Comparison of ENCODE assay signal across 8 cellular contexts in the genomic region with DNA sequence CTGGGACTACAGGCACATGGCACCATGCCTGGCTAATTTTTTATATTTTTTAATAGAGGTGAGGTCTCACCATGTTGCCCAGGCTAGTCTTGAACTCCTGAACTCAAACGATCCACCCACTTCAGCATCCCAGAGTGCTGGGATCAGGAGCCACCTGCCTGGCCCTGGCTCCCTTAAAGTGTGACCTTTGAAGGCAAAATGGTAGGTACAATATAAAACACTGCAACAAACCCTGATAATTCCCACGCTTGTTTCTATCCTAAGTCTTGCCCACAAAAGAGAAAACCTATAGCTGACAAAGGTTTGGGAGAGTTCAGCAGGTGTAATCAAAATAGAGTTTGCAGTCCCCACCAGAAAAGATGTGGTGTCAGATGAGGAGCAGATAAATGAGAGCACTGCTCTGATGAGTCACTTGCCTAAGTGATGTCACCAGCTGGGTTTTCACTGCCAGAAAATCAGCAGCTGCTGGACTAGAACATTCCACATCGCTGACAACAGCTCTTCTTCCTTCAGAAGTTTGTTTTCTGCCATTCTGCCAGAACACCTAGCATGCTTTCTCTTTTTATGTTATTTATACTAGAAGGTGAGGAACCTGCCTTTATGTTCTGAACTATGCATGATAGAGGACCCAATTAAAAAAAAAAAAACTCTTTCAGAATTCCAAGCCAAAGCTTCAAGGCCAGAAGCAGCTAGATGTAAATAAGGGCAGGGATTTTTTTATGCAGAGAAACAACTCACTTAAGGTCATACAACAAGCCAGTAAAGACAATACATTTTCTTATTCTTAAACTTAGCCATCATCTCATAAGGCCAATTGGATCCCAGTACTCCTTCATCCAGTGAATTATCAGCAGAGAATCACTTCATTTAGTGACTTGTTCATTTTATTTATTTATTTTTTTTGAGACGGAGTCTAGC. TPM values are rescaled to one million over a fixed set of nuclear protein-coding genes. Genes with fewer than 3 reads are reported as not detected.
DNase-seq lines count a peak whose midpoint lies in the region; ATAC-seq, FAIRE-seq and TF ChIP-seq lines count a peak whose summit lies in the region.

No MANE protein-coding gene starts in this region.

- H3K4me3 ChIP-seq in BE2C (ENCODE audit: low read depth, low read length) (no peak overlapping the region), GM12878 (no peak overlapping the region)

- DNase-seq in BE2C: peak; percentile 36
- no peak for DNase-seq in GM12878 (ENCODE audit: low read depth, low spot score)
- peak; percentile 85 to 87 for DNase-seq in lung microvascular endothelial cell (ENCODE audit: low read depth in 2 of 2)
- DNase-seq in NAMALWA (ENCODE audit: low spot score): no peak

- intact Hi-C loops in GM12878 (cut with micrococcal nuclease; ENCODE audit: unreplicated experiment): no loop called here

- SMC1A ChIA-PET in GM12878 (lab: Charles Lee; ENCODE audit: uncharacterized antibody, unreplicated experiment): interaction anchor here (1.0 to 1.1 kb wide), 2 partner anchors 15 to 48 kb away, joined by 3 read pairs; no protein-coding TSS in a partner anchor

- no peaks in the 10 kb centered on the region for H3K9me3 ChIP-seq in BE2C
- H3K9me3 ChIP-seq in GM12878 (replicated peaks; ENCODE audit: control insufficient read depth, insufficient read depth, low read length): no peaks in the 10 kb centered on the region; the same call in 2 of the 3 replicates

- H3K79me2 ChIP-seq in GM12878 (ENCODE audit: control insufficient read depth, insufficient read depth, low read length): no peaks in the 10 kb centered on the region

- H4K20me1 ChIP-seq in GM12878 (ENCODE audit: control insufficient read depth, insufficient read depth): no peaks in the 10 kb centered on the region

- no peak for FAIRE-seq in GM12878 (lab: Jason Lieb, UNC)

- POLR2A ChIA-PET in GM12878 (lab: Charles Lee): interaction anchor here (0.7 to 1.4 kb wide), 2 partner anchors 9 to 289 kb away, joined by 3 to 4 read pairs; no protein-coding TSS in a partner anchor

- in situ Hi-C loops in GM12878 (cut with MboI): no loop called here

- no peak overlapping the region for H3K27ac ChIP-seq in GM12878 (ENCODE audit: control insufficient read depth, insufficient read depth)

- RAD21 ChIA-PET in GM12878 (lab: Charles Lee; ENCODE audit: unreplicated experiment): interaction anchor here (1.5 kb wide), 1 partner anchor 13 kb away, joined by 3 read pairs; no protein-coding TSS in a partner anchor

- ATAC-seq in GM12878 (0 out of 3 replicates have a peak, but pooled peaks have one; percentile 18), HG03342 (IDR thresholded peaks at IDR 0.05; ENCODE audit: unreplicated experiment) (no peak), GM21576 (IDR thresholded peaks at IDR 0.05; ENCODE audit: unreplicated experiment) (no peak), HG02763 (IDR thresholded peaks at IDR 0.05; ENCODE audit: unreplicated experiment) (no peak)

- no peak overlapping the region for H3K9ac ChIP-seq in GM12878 (ENCODE audit: control insufficient read depth, insufficient read depth, low read length)

- WGBS in GM12878 (ENCODE audit: insufficient coverage, insufficient replicate concordance, low lambda C conversion rate, missing lambda C conversion rate): 37% methylated on average over 4 of the region's 4 CpGs

- TF ChIP-seq EP300 in Ishikawa (IDR thresholded peaks at IDR 0.05; ENCODE audit: borderline replicate concordance): no peak
- no peak for TF ChIP-seq EP300 in GM12878 (IDR thresholded peaks at IDR 0.05; ENCODE audit: borderline replicate concordance in 1 of 2, control insufficient read depth in 1 of 2, low read depth in 2 of 2, low read length in 2 of 2)

- TF ChIP-seq POLR2A in GM12878 (IDR thresholded peaks at IDR 0.05; ENCODE audit: low read depth, low read length): no peak

- H3K4me2 ChIP-seq in GM12878 (ENCODE audit: control insufficient read depth, insufficient read depth): no peak overlapping the region

- no peak overlapping the region for H2AFZ ChIP-seq in GM12878 (ENCODE audit: control insufficient read depth, low read depth, low read length)

- BruUV-seq in GM12878 (replicated peaks; lab: Mats Ljungman, UMichigan): no TSS peak

- 0 out of 2 replicates have a peak, but pooled peaks cover 4% of the 10 kb centered on the region for H3K4me1 ChIP-seq in BE2C
- no peaks in the 10 kb centered on the region for H3K4me1 ChIP-seq in GM12878 (ENCODE audit: control insufficient read depth, insufficient read depth, low read length)

- H3K36me3 ChIP-seq in BE2C: no peaks in the 10 kb centered on the region
- no peaks in the 10 kb centered on the region for H3K36me3 ChIP-seq in GM12878 (ENCODE audit: control insufficient read depth in 2 of 2, insufficient read depth in 2 of 2, low read length in 1 of 2)

- no peaks in the 10 kb centered on the region for H3K27me3 ChIP-seq in BE2C
- no peaks in the 10 kb centered on the region; a peak in 1 of 4 replicates for H3K27me3 ChIP-seq in GM12878 (replicated peaks in 1 of 2; ENCODE audit: control insufficient read depth in 2 of 2, insufficient read depth in 2 of 2, low read length in 1 of 2)

- TF ChIP-seq RAD21 in Ishikawa (IDR thresholded peaks at IDR 0.05; ENCODE audit: low read depth): no peak
- TF ChIP-seq RAD21 in GM12878 (IDR thresholded peaks at IDR 0.05; ENCODE audit: insufficient read depth, low read depth, low read length): no peak

- CTCF ChIA-PET in GM12878 (lab: Yijun Ruan, JAX): interaction anchor here (0.7 to 3.2 kb wide), 4 partner anchors 9 to 268 kb away, joined by 3 to 12 read pairs (median 6); no protein-coding TSS in a partner anchor

- TF ChIP-seq CTCF in BE2C (IDR thresholded peaks at IDR 0.05; ENCODE audit: low read depth, low read length) (no peak), GM12878 (IDR thresholded peaks at IDR 0.05 in 2 of 3, conservative IDR thresholded peaks at IDR 0.05 in 1 of 3; ENCODE audit: control insufficient read depth in 2 of 3, extremely low read depth in 1 of 3, insufficient read depth in 1 of 3, low read depth in 3 of 3, low read length in 3 of 3) (no peak)

TF ChIP-seq in Ishikawa, 13 proteins besides CTCF, POLR2A, EP300 and RAD21 (continues in another document):
- TF ChIP-seq MAX (IDR thresholded peaks at IDR 0.05) (no peak), FOXM1 (IDR thresholded peaks at IDR 0.05; ENCODE audit: borderline replicate concordance, low read depth) (no peak), CREB1 (IDR thresholded peaks at IDR 0.05; ENCODE audit: low read depth) (0 out of 2 replicates have a peak, but pooled peaks have one; percentile 20), ZBTB7A (IDR thresholded peaks at IDR 0.05; ENCODE audit: low read depth) (no peak)

TF ChIP-seq in GM12878, 131 proteins besides CTCF, POLR2A, EP300 and RAD21 (continues in another document):
- no peak for TF ChIP-seq SMAD1 (IDR thresholded peaks at IDR 0.05; ENCODE audit: low read depth, partially characterized antibody)
- no peak for TF ChIP-seq RBBP5 (conservative IDR thresholded peaks at IDR 0.05)

RNA-seq across cellular contexts. Expression of gene PURB, which starts 18.0 kb away (rescaled TPM):
- polyA plus RNA-seq in BE2C (2012; ENCODE audit: insufficient read depth, insufficient read length, low read depth): 16.2 TPM
- 43.4 and 43.6 TPM in 2 replicates for total RNA-seq in GM12878 (2013; cell fraction: nucleolus; rRNA removed)
- total RNA-seq in GM12878 (2014; rRNA removed) (9.0 and 10.1 TPM in 2 replicates), GM12878 (2014; rRNA removed; fragmentation: Illumina TruSeq; extraction: Trizol) (15.1 and 16.6 TPM in 2 replicates), GM12878 (2021) (17.3 and 18.6 TPM in 2 replicates), lung microvascular endothelial cell (12.0 and 14.7 TPM in 2 replicates)
- polyA plus RNA-seq in GM12878 (2011; ENCODE audit: low read depth): 7.6 TPM
- polyA plus RNA-seq in GM12878 (2011; rRNA removed) (8.7 and 13.9 TPM in 2 replicates), GM12878 (2014; fragmentation: Illumina TruSeq; extraction: Trizol) (17.9 and 23.2 TPM in 2 replicates), GM12878 (2014; fragmentation: Nextera tagmentation; extraction: Ambion mirVana) (1 to 10 TPM; 2.5 to 2.8 TPM), GM12878 (2014; rRNA removed) (9.9 and 10.5 TPM in 2 replicates), GM12878 (2016; fragmentation: Nextera tagmentation; extraction: Ambion mirVana) (1 to 10 TPM in 1 of 2 experiments, under 1 TPM in 1; 0.77 to 1.5 TPM)
- polyA plus RNA-seq in GM12878 (2011; cell fraction: cytosol; rRNA removed): 4.0 and 4.4 TPM in 2 replicates
- 7.5 and 8.0 TPM in 2 replicates for polyA plus RNA-seq in GM12878 (2011; cell fraction: nucleus; rRNA removed)
- 11.2 and 11.4 TPM in 2 replicates for polyA plus RNA-seq in GM12878 (2012)
- 5.1 and 5.8 TPM in 2 replicates for polyA minus RNA-seq in GM12878 (2011; rRNA and poly(A)+ RNA removed)
- 4.8 and 5.5 TPM in 2 replicates for polyA minus RNA-seq in GM12878 (2011; cell fraction: cytosol; rRNA and poly(A)+ RNA removed)
- polyA minus RNA-seq in GM12878 (2011; cell fraction: nucleus; rRNA and poly(A)+ RNA removed): 4.7 and 6.7 TPM in 2 replicates

RNA-seq across cellular contexts. Expression of gene H2AZ2, which starts 19.4 kb away (rescaled TPM):
- 155 TPM for polyA plus RNA-seq in BE2C (2012; ENCODE audit: insufficient read depth, insufficient read length, low read depth)
- total RNA-seq in GM12878 (2013; cell fraction: nucleolus; rRNA removed): 59.9 and 61.4 TPM in 2 replicates
- total RNA-seq in GM12878 (2014; rRNA removed) (268 and 270 TPM in 2 replicates), GM12878 (2014; rRNA removed; fragmentation: Illumina TruSeq; extraction: Trizol) (166 and 170 TPM in 2 replicates), GM12878 (2021) (212 and 219 TPM in 2 replicates), lung microvascular endothelial cell (196 and 217 TPM in 2 replicates)
- polyA plus RNA-seq in GM12878 (2011; ENCODE audit: low read depth): 183 TPM
- polyA plus RNA-seq in GM12878 (2011; rRNA removed) (285 and 347 TPM in 2 replicates), GM12878 (2014; fragmentation: Illumina TruSeq; extraction: Trizol) (154 and 167 TPM in 2 replicates), GM12878 (2014; fragmentation: Nextera tagmentation; extraction: Ambion mirVana) (100 to 1,000 TPM; 118 to 162 TPM), GM12878 (2014; rRNA removed) (234 and 282 TPM in 2 replicates), GM12878 (2016; fragmentation: Nextera tagmentation; extraction: Ambion mirVana) (100 to 1,000 TPM; 358 to 366 TPM)
- polyA plus RNA-seq in GM12878 (2011; cell fraction: cytosol; rRNA removed): 303 and 308 TPM in 2 replicates
- polyA plus RNA-seq in GM12878 (2011; cell fraction: nucleus; rRNA removed): 78.4 and 86.9 TPM in 2 replicates
- polyA plus RNA-seq in GM12878 (2012): 164 and 168 TPM in 2 replicates
- 137 and 175 TPM in 2 replicates for polyA minus RNA-seq in GM12878 (2011; rRNA and poly(A)+ RNA removed)
- 49.3 and 52.8 TPM in 2 replicates for polyA minus RNA-seq in GM12878 (2011; cell fraction: cytosol; rRNA and poly(A)+ RNA removed)
- polyA minus RNA-seq in GM12878 (2011; cell fraction: nucleus; rRNA and poly(A)+ RNA removed): 13.1 and 19.0 TPM in 2 replicates

Comparison
In these comparisons a context has a peak if more than half of its experiments do, and no peak if none do; other contexts are left out.
1. DNase-seq: peak in BE2C (single experiment) and lung microvascular endothelial cell (2 of 2); none in GM12878 (single experiment) and NAMALWA (single experiment).